8 cellular contexts compared by ENCODE assay signal in the genomic region with DNA sequence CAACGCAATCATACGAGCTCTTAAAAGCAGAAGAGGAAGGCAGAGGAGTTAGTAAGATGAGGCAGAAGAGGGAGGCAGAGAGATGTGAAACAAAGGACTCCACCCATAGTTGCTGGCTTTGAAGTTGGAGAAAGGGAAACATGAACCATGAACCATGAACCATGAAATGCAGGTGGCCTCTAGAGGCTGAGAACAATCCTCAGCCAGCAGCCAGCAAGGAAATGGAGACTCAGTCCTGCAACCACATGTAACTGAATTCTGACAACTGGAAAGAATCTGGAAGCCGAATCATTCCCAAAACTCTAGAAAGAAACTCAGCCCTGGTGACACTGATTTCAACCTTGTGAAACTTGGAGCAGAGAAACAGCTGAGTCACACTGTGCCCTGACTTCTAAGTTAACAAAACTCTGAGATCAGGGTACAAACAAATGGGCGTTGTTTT. TPM values are rescaled to one million over a fixed set of nuclear protein-coding genes. Genes with fewer than 3 reads are reported as not detected.
DNase-seq lines count a peak whose midpoint lies in the region; ATAC-seq and TF ChIP-seq lines count a peak whose summit lies in the region.

No MANE protein-coding gene starts in this region.

- H3K9me3 ChIP-seq in heart left ventricle (no peaks in the 10 kb centered on the region), H9 (ENCODE audit: control insufficient read depth, low read depth, low read length) (no peaks in the 10 kb centered on the region)

- no peak overlapping the region for H3K23ac ChIP-seq in H9 (ENCODE audit: insufficient read length, low read depth, low read length)

- peak overlapping the region; percentile 14 for H2BK12ac ChIP-seq in H9 (ENCODE audit: insufficient read length, low read depth, low read length)

- H2BK20ac ChIP-seq in H9 (ENCODE audit: low read depth, low read length, poor library complexity, severe bottlenecking): no peak overlapping the region

- WGBS in heart left ventricle, 4 donors: 68 to 81% (median 77%) methylated on average over 4 of the region's 4 CpGs
- WGBS in H9 (ENCODE audit: extremely low coverage, insufficient read length, low lambda C conversion rate): no CpG with 5 or more reads among the region's 4 CpGs

- no peak overlapping the region for H3K4me3 Mint-ChIP-seq in H9

- H3K27me3 ChIP-seq in heart left ventricle (no peaks in the 10 kb centered on the region), H9 (ENCODE audit: insufficient read depth, low read length) (no peaks in the 10 kb centered on the region)

- no peaks in the 10 kb centered on the region for H3K36me3 ChIP-seq in heart left ventricle

- H3K4me3 ChIP-seq in heart left ventricle (no peak overlapping the region), cardiac fibroblast (replicated peaks in 1 of 2; ENCODE audit: low read depth in 2 of 2, low read length in 2 of 2) (peak overlapping the region in 1 of 2 donors; percentile 29)

- no peak overlapping the region for H2BK120ac ChIP-seq in H9 (ENCODE audit: low read depth, low read length, poor library complexity, severe bottlenecking)

- H3K23me2 ChIP-seq in H9 (ENCODE audit: insufficient read length, low read depth, low read length, poor library complexity, severe bottlenecking): no peaks in the 10 kb centered on the region

- no peaks in the 10 kb centered on the region for H3K79me2 ChIP-seq in H9 (ENCODE audit: insufficient read depth, low read length)

- no peak overlapping the region for H3K4ac ChIP-seq in H9 (ENCODE audit: low read depth, low read length)

- no peak overlapping the region for H3K14ac ChIP-seq in H9 (ENCODE audit: insufficient read depth, low read length)

- no peaks in the 10 kb centered on the region; a peak in 1 of 4 replicates for H3K4me1 Mint-ChIP-seq in H9

- H3K9ac ChIP-seq in H9 (ENCODE audit: extremely low read depth, insufficient read length, low read length): no peak overlapping the region

- H3K27me3 Mint-ChIP-seq in H9 (ENCODE audit: low read depth): no peaks in the 10 kb centered on the region

- H3K27ac ChIP-seq in heart left ventricle: peak overlapping the region in 2 of 12 donors; percentile 46 to 80
- no peak overlapping the region for H3K27ac ChIP-seq in H9 (ENCODE audit: insufficient read length, low read depth, low read length)

- no peak overlapping the region for H2AFZ ChIP-seq in H9 (ENCODE audit: low read length)

- no peak overlapping the region for H4K5ac ChIP-seq in H9 (ENCODE audit: insufficient read length, low read depth, low read length)

- H3K9me3 Mint-ChIP-seq in H9: no peaks in the 10 kb centered on the region

- no peak overlapping the region for H3K4me2 ChIP-seq in H9 (ENCODE audit: insufficient read depth, insufficient read length, low read length)

- no peak overlapping the region for H2AK5ac ChIP-seq in H9 (ENCODE audit: insufficient read length, low read length)

- no peak overlapping the region for H3T11ph ChIP-seq in H9 (ENCODE audit: low read length)

- H4K91ac ChIP-seq in H9 (ENCODE audit: insufficient read length, low read depth, low read length): no peak overlapping the region

- H3K18ac ChIP-seq in H9 (ENCODE audit: insufficient read length, low read depth, low read length): no peak overlapping the region

- H3K27ac Mint-ChIP-seq in H9: no peak overlapping the region

- peak in 3 of 4 donors; percentile 22 to 55 (median 52) for ATAC-seq in heart left ventricle

- no peak for TF ChIP-seq POLR2A in heart left ventricle (IDR thresholded peaks at IDR 0.05)

- H2BK5ac ChIP-seq in H9 (ENCODE audit: insufficient read length, low read length): no peak overlapping the region

- TF ChIP-seq CTCF in heart left ventricle (IDR thresholded peaks at IDR 0.05) (no peak), H9 (conservative IDR thresholded peaks at IDR 0.05) (no peak), cardiac fibroblast (IDR thresholded peaks at IDR 0.05; ENCODE audit: low read depth, low read length) (peak; percentile 5)

- intact Hi-C loops in heart left ventricle (cut with DNase I) (loop anchor here in 2 of 10 donors (10.0 kb wide), 1 partner anchor 86 kb away; no protein-coding TSS in a partner anchor), cardiac septum (cut with DNase I) (no loop called here)

- no peaks in the 10 kb centered on the region for H4K20me1 ChIP-seq in H9 (ENCODE audit: control insufficient read depth, insufficient read depth, insufficient read length)

- no peak overlapping the region for H2BK15ac ChIP-seq in H9 (ENCODE audit: low read depth, low read length)

- DNase-seq in heart left ventricle: no peak
- DNase-seq in cardiac septum (ENCODE audit: low spot score): no peak
- no peak for DNase-seq in H9
- DNase-seq in MV-4-11 (lab: John Stamatoyannopoulos, UW): peak; percentile 89
- DNase-seq in cardiac fibroblast (ENCODE audit: low read depth in 2 of 2): peak; percentile 61 to 86
- DNase-seq in renal cortical epithelial cell (ENCODE audit: low read depth): peak; percentile 60
- no peak for DNase-seq in NCI-H1417 (lab: John Stamatoyannopoulos, UW)
- DNase-seq in NCI-H2196 (lab: John Stamatoyannopoulos, UW; ENCODE audit: unreplicated experiment): no peak

- H4K8ac ChIP-seq in H9 (replicated peaks; ENCODE audit: insufficient read length, low read depth, low read length): no peak overlapping the region

- H3K56ac ChIP-seq in H9 (ENCODE audit: insufficient read length, low read depth, low read length): no peak overlapping the region

- H3K4me1 ChIP-seq in heart left ventricle (peaks cover 0 to 51% (median 3%) of the 10 kb centered on the region in 12 donors), H9 (ENCODE audit: insufficient read depth, low read length) (peaks cover 2% of the 10 kb centered on the region; the same call in 1 of the 2 replicates)

- H3K79me1 ChIP-seq in H9 (ENCODE audit: insufficient read depth, low read depth, low read length, poor library complexity, severe bottlenecking): no peaks in the 10 kb centered on the region

- no peaks in the 10 kb centered on the region; a peak in 1 of 7 replicates for H3K36me3 Mint-ChIP-seq in H9 (ENCODE audit: insufficient read depth in 1 of 3, low read depth in 3 of 3)

RNA-seq across cellular contexts. Expression of gene DIPK1A, which starts 10.1 kb away (rescaled TPM):
- total RNA-seq in heart left ventricle (10 to 100 TPM in 2 of 9 donors, 1 to 10 TPM in 7; 4.6 to 11.6 (median 6.5) TPM), cardiac septum (7.5 TPM), H9 (2021) (3.3 and 3.8 TPM in 2 replicates), renal cortical epithelial cell (5.7 and 7.1 TPM in 2 replicates)
- polyA plus RNA-seq in heart left ventricle: 1 to 10 TPM; 2.8 to 6.1 TPM

Comparison
In these comparisons a context has a peak if more than half of its experiments do, and no peak if none do; other contexts are left out.
1. DNase-seq: peak in MV-4-11 (single experiment), cardiac fibroblast (2 of 2) and renal cortical epithelial cell (single experiment); none in heart left ventricle (0 of 5), cardiac septum (single experiment), H9 (single experiment), NCI-H1417 (0 of 3) and NCI-H2196 (single experiment).